In the genomic region with DNA sequence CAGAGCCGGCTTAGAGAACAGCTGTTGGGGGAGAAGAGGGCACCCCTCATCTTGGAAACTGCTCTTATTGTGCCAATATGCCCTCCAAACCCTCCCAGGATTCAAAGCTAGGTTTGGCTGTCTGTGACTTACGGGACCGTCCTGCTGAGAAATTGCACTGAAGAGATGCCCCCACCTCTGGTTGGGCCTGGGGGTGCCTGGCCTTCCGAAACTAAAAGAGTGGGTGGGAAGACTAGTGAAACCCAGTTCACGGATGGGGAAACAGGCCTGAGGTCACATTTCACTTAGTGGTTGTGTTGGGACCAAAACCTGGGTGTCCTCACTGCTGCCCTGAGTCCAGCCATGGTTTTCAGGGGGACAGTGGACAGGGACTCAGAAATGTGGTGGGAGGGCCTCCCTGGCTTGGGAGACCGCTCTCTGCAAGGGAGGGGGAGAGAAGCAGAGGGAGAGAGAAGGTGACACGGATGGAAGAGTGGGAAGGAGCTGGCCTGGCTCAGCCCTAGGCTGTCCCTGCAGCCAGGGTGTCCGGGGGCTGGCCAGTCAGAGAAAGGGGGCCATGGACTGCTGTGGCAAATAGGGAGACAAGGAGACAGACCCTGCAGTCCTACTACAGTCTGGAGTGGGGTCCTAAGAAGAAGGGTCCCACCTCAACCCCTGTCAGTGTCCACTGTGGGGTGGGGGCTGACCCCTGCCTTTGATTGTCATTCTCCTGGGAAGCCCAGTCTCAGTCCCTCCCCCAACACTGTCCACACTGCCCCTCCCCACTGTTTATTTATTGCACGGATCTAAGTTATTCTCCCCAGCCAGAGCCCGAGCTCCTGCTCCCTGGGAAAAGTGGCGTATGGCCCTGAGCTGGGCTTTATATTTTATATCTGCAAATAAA, we compare ENCODE assay signal across 11 cellular contexts. TPM values are rescaled to one million over a fixed set of nuclear protein-coding genes. Genes with fewer than 3 reads are reported as not detected.
DNase-seq lines count a peak whose midpoint lies in the region; ATAC-seq, FAIRE-seq and TF ChIP-seq lines count a peak whose summit lies in the region.
"Had no signal": no experiment of that assay in that cellular context is flagged by ENCODE, and none has a peak within 500 bp of the region (broad histone marks: within the 10 kb centered on the region; RNA-seq: fewer than 3 reads in every experiment).

No MANE protein-coding gene starts in this region.

- H2AFZ ChIP-seq in H9 (ENCODE audit: low read length) = no peak overlapping the region

- H3K18ac ChIP-seq in H9 (ENCODE audit: insufficient read length, low read depth, low read length) = no peak overlapping the region

- H3K4me3 Mint-ChIP-seq in CD14-positive monocyte (peak overlapping the region in 1 of 2 donors; percentile 46), H9 (peak overlapping the region; percentile 45 to 70)

- H2BK12ac ChIP-seq in H9 (ENCODE audit: insufficient read length, low read depth, low read length) = no peak overlapping the region

- H2BK15ac ChIP-seq in H9 (ENCODE audit: low read depth, low read length) = no peak overlapping the region

- H3K4me1 ChIP-seq in H9 (ENCODE audit: insufficient read depth, low read length) (peaks cover 4% of the 10 kb centered on the region; the same call in 1 of the 2 replicates), neutrophil (ENCODE audit: control insufficient read depth in 1 of 2, insufficient read depth in 1 of 2, low read depth in 1 of 2, low read length in 1 of 2) (peaks cover 63 to 65% of the 10 kb centered on the region in 2 experiments)

- no peak overlapping the region for H2AK5ac ChIP-seq in H9 (ENCODE audit: insufficient read length, low read length)

- H3K9me3 Mint-ChIP-seq in CD14-positive monocyte = peaks cover 0 to 5% (median 3%) of the 10 kb centered on the region in 7 donors
- H3K9me3 Mint-ChIP-seq in H9 = peaks cover 0 to 2% of the 10 kb centered on the region in 2 experiments; a peak in 1 of 5 replicates
- H3K9me3 Mint-ChIP-seq: activated B cell treated with CpG ODN at 0.5 μM for 24 hours; CD8-positive, alpha-beta T cell had no signal

- H3K79me2 ChIP-seq in H9 (ENCODE audit: insufficient read depth, low read length) = no peaks in the 10 kb centered on the region

- H3K4ac ChIP-seq in H9 (ENCODE audit: low read depth, low read length) = no peak overlapping the region

- peaks cover 3% of the 10 kb centered on the region for H3K23me2 ChIP-seq in H9 (ENCODE audit: insufficient read length, low read depth, low read length, poor library complexity, severe bottlenecking)

- H4K20me1 ChIP-seq in H9 (ENCODE audit: control insufficient read depth, insufficient read depth, insufficient read length) = no peaks in the 10 kb centered on the region

- DNase-seq in CD14-positive monocyte (ENCODE audit: low spot score) (no peak), H9 (no peak), coronary artery (ENCODE audit: low spot score) (no peak), epidermal melanocyte (ENCODE audit: insufficient read length, low spot score) (no peak), urothelium cell line (ENCODE audit: low spot score) (no peak), NCI-H526 (lab: John Stamatoyannopoulos, UW) (no peak)

- no peak overlapping the region for H2BK20ac ChIP-seq in H9 (ENCODE audit: low read depth, low read length, poor library complexity, severe bottlenecking)

- no peak overlapping the region for H2BK120ac ChIP-seq in H9 (ENCODE audit: low read depth, low read length, poor library complexity, severe bottlenecking)

- ATAC-seq in GM19328 (IDR thresholded peaks at IDR 0.05; ENCODE audit: unreplicated experiment) = no peak

- H3K79me1 ChIP-seq in H9 (ENCODE audit: insufficient read depth, low read depth, low read length, poor library complexity, severe bottlenecking) = no peaks in the 10 kb centered on the region

- H3K27ac Mint-ChIP-seq in CD14-positive monocyte (peak overlapping the region in 5 of 7 donors; percentile 15 to 75 (median 46)), H9 (peak overlapping the region in 2 of 3 experiments; percentile 22 to 61; a peak in 2 of 7 replicates)
- H3K27ac Mint-ChIP-seq: activated B cell treated with CpG ODN at 0.5 μM for 24 hours; CD8-positive, alpha-beta T cell had no signal

- H3K36me3 Mint-ChIP-seq in CD14-positive monocyte (peaks cover 7 to 11% of the 10 kb centered on the region in 2 donors), H9 (ENCODE audit: insufficient read depth in 1 of 3, low read depth in 3 of 3) (peaks cover 4 to 8% (median 6%) of the 10 kb centered on the region in 3 experiments)

- H4K91ac ChIP-seq in H9 (ENCODE audit: insufficient read length, low read depth, low read length) = no peak overlapping the region

- peaks cover 36% of the 10 kb centered on the region for H3K4me1 Mint-ChIP-seq in CD14-positive monocyte
- H3K4me1 Mint-ChIP-seq in H9 = peaks cover 28 to 45% of the 10 kb centered on the region in 2 experiments

- no peak overlapping the region for H3K9ac ChIP-seq in H9 (ENCODE audit: extremely low read depth, insufficient read length, low read length)

- H3K36me3 ChIP-seq in neutrophil = peaks cover under 1% of the 10 kb centered on the region

- H3T11ph ChIP-seq in H9 (ENCODE audit: low read length) = no peak overlapping the region

- no peak for TF ChIP-seq CTCF in CD14-positive monocyte (IDR thresholded peaks at IDR 0.05)
- no peak for TF ChIP-seq CTCF in H9 (conservative IDR thresholded peaks at IDR 0.05)
- TF ChIP-seq CTCF in coronary artery (IDR thresholded peaks at IDR 0.05) = no peak
- TF ChIP-seq CTCF in neutrophil (IDR thresholded peaks at IDR 0.05) = no peak

- H3K27me3 Mint-ChIP-seq in CD14-positive monocyte (ENCODE audit: low read depth in 3 of 3) (peaks cover 3 to 13% (median 11%) of the 10 kb centered on the region in 3 donors), H9 (ENCODE audit: low read depth) (peaks cover 22% of the 10 kb centered on the region)
- H3K27me3 Mint-ChIP-seq: activated B cell treated with CpG ODN at 0.5 μM for 24 hours had no signal

- H3K27ac ChIP-seq in H9 (ENCODE audit: insufficient read length, low read depth, low read length) (no peak overlapping the region), coronary artery (peak overlapping the region; percentile 30 to 50), neutrophil (peak overlapping the region; percentile 86)

- H3K14ac ChIP-seq in H9 (ENCODE audit: insufficient read depth, low read length) = 0 out of 2 replicates have a peak overlapping the region, but pooled peaks have one; percentile 22

- H3K27me3 ChIP-seq in H9 (ENCODE audit: insufficient read depth, low read length) (no peaks in the 10 kb centered on the region; the same call in 1 of the 2 replicates), neutrophil (no peaks in the 10 kb centered on the region)

- H3K4me2 ChIP-seq in H9 (ENCODE audit: insufficient read depth, insufficient read length, low read length) = peak overlapping the region; percentile 30

- H4K8ac ChIP-seq in H9 (replicated peaks; ENCODE audit: insufficient read length, low read depth, low read length) = peak overlapping the region; percentile 46

- no peak overlapping the region for H3K56ac ChIP-seq in H9 (ENCODE audit: insufficient read length, low read depth, low read length)

- no CpG with 5 or more reads among the region's 11 CpGs for WGBS in H9 (ENCODE audit: extremely low coverage, insufficient read length, low lambda C conversion rate)

- H3K4me3 ChIP-seq in coronary artery (no peak overlapping the region), neutrophil (ENCODE audit: low read depth in 1 of 2, low read length in 1 of 2) (peak overlapping the region; percentile 60 to 67)

- no peak overlapping the region for H2BK5ac ChIP-seq in H9 (ENCODE audit: insufficient read length, low read length)

- no peak overlapping the region for H4K5ac ChIP-seq in H9 (ENCODE audit: insufficient read length, low read depth, low read length)

- no peak overlapping the region for H3K23ac ChIP-seq in H9 (ENCODE audit: insufficient read length, low read depth, low read length)

- intact Hi-C loops in CD14-positive monocyte (cut with micrococcal nuclease) = no loop called here

- no peak for FAIRE-seq in urothelium cell line (lab: Jason Lieb, UNC)
- FAIRE-seq: GM19239 had no signal

- H3K9me3 ChIP-seq in H9 (ENCODE audit: control insufficient read depth, low read depth, low read length) (no peaks in the 10 kb centered on the region), neutrophil (no peaks in the 10 kb centered on the region)

RNA-seq across cellular contexts. Expression of gene MAFF, which starts 13.6 kb away (rescaled TPM):
- polyA plus RNA-seq in CD14-positive monocyte = 1 to 10 TPM; 1.5 to 2.0 TPM
- total RNA-seq in H9 (2021) = 5.8 and 6.7 TPM in 2 replicates

RNA-seq across cellular contexts. Expression of gene PLA2G6, which starts 33.8 kb away (rescaled TPM):
- under 1 TPM; 0.43 to 0.62 TPM for polyA plus RNA-seq in CD14-positive monocyte
- total RNA-seq in H9 (2021) = 22.1 and 24.1 TPM in 2 replicates

RNA-seq across cellular contexts. Expression of gene TMEM184B, which starts 57.4 kb away (rescaled TPM):
- polyA plus RNA-seq in CD14-positive monocyte = 10 to 100 TPM in 1 of 2 donors, 1 to 10 TPM in 1; 7.4 to 10.6 TPM
- total RNA-seq in H9 (2021) = 51.7 and 58.5 TPM in 2 replicates
